In the genomic region with DNA sequence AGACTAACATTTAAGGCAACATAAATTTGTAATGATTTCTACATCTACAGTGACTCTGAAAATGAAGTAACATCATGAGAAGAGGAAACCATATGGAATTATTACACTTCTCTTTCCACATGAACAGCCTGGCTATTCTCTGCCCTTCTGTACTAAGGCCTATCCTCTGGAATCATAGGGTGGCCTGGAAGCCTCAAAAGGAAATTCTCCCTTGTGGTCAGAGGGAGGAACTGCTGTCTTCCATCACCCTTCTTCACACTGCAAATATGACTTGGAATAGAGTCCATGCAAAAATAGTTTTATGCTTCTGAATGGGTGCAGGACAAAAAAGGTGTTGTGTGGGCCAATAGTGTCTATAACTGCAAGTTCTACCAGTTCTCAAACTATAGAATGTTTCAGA, we compare ENCODE assay signal across 11 cellular contexts. TPM values are rescaled to one million over a fixed set of nuclear protein-coding genes. Genes with fewer than 3 reads are reported as not detected.
DNase-seq lines count a peak whose midpoint lies in the region; ATAC-seq and TF ChIP-seq lines count a peak whose summit lies in the region.
"Had no signal": no experiment of that assay in that cellular context is flagged by ENCODE, and none has a peak within 500 bp of the region (broad histone marks: within the 10 kb centered on the region; RNA-seq: fewer than 3 reads in every experiment).

No MANE protein-coding gene starts in this region.

- TF ChIP-seq POLR2A in spleen (IDR thresholded peaks at IDR 0.05) = no peak

- TF ChIP-seq CTCF in WERI-Rb-1 (IDR thresholded peaks at IDR 0.05; ENCODE audit: low read depth, low read length) (peak; percentile 52), left lung (IDR thresholded peaks at IDR 0.05) (peak; percentile 8 to 33), spleen (IDR thresholded peaks at IDR 0.05 in 8 of 11, conservative IDR thresholded peaks at IDR 0.05 in 3 of 11) (peak in 2 of 11 experiments; percentile 14 to 16)

- CTCF ChIA-PET in activated naive CD4-positive, alpha-beta T cell treated with anti-CD3 and anti-CD28 coated beads, Interleukin-2, amount 10 ng/mL, durations not matched to agents 7 days and 5 days (lab: Charles Lee) = no interaction called here

- H3K27me3 Mint-ChIP-seq in activated naive CD4-positive, alpha-beta T cell treated with anti-CD3 and anti-CD28 coated beads, Interleukin-2, amount 10 ng/mL, durations not matched to agents 7 days and 5 days = no peaks in the 10 kb centered on the region
- H3K27me3 Mint-ChIP-seq: activated naive CD8-positive, alpha-beta T cell; memory B cell had no signal

- DNase-seq in DMS 273 (lab: John Stamatoyannopoulos, UW; ENCODE audit: unreplicated experiment) = peak; percentile 75
- DNase-seq in WERI-Rb-1 = peak; percentile 24
- DNase-seq in left lung = no peak
- no peak for DNase-seq in activated naive CD4-positive, alpha-beta T cell treated with anti-CD3 and anti-CD28 coated beads, Interleukin-2, amount 10 ng/mL, durations not matched to agents 7 days and 5 days
- DNase-seq in effector memory CD4-positive, alpha-beta T cell = no peak
- no peak for DNase-seq in spleen
- DNase-seq: stimulated activated naive CD4-positive, alpha-beta T cell treated with Interleukin-2 at 50 U/mL for 16 hours had no signal

- H3K36me3 ChIP-seq in WERI-Rb-1 (no peaks in the 10 kb centered on the region), left lung (no peaks in the 10 kb centered on the region), spleen (no peaks in the 10 kb centered on the region)
- no peaks in the 10 kb centered on the region for H3K36me3 ChIP-seq in effector memory CD4-positive, alpha-beta T cell (ENCODE audit: control insufficient read depth, insufficient read depth, low read length)

- no peaks in the 10 kb centered on the region for H3K4me1 Mint-ChIP-seq in activated naive CD4-positive, alpha-beta T cell treated with anti-CD3 and anti-CD28 coated beads, Interleukin-2, amount 10 ng/mL, durations not matched to agents 7 days and 5 days
- H3K4me1 Mint-ChIP-seq: memory B cell had no signal

- peak; percentile 52 for ATAC-seq in HG02885 (IDR thresholded peaks at IDR 0.05; ENCODE audit: poor library complexity, unreplicated experiment)
- ATAC-seq in left lung = peak; percentile 35
- no peak for ATAC-seq in HG03520 (IDR thresholded peaks at IDR 0.05; ENCODE audit: unreplicated experiment)

- H3K9me3 ChIP-seq in WERI-Rb-1 (ENCODE audit: severe bottlenecking) = no peaks in the 10 kb centered on the region
- peaks cover 0 to 5% of the 10 kb centered on the region in 2 donors for H3K9me3 ChIP-seq in left lung
- H3K9me3 ChIP-seq in effector memory CD4-positive, alpha-beta T cell (ENCODE audit: control insufficient read depth, low read length) = no peaks in the 10 kb centered on the region
- peaks cover 0 to 16% (median 7%) of the 10 kb centered on the region in 8 donors for H3K9me3 ChIP-seq in spleen

- H3K4me3 ChIP-seq in WERI-Rb-1 (ENCODE audit: low read depth, low read length) (no peak overlapping the region), left lung (no peak overlapping the region), spleen (no peak overlapping the region)
- H3K4me3 ChIP-seq in effector memory CD4-positive, alpha-beta T cell (ENCODE audit: insufficient read depth, low read depth, low read length, poor library complexity, severe bottlenecking) = no peak overlapping the region

- H3K27me3 ChIP-seq in WERI-Rb-1 (ENCODE audit: insufficient read depth, low read depth, severe bottlenecking) = no peaks in the 10 kb centered on the region
- no peaks in the 10 kb centered on the region for H3K27me3 ChIP-seq in left lung
- H3K27me3 ChIP-seq in effector memory CD4-positive, alpha-beta T cell (replicated peaks; ENCODE audit: control insufficient read depth, insufficient read depth, low read length, poor library complexity, severe bottlenecking) = no peaks in the 10 kb centered on the region
- H3K27me3 ChIP-seq in spleen (replicated peaks in 1 of 7) = no peaks in the 10 kb centered on the region

- H3K9me3 Mint-ChIP-seq in activated naive CD4-positive, alpha-beta T cell treated with anti-CD3 and anti-CD28 coated beads, Interleukin-2, amount 10 ng/mL, durations not matched to agents 7 days and 5 days = peaks cover 4% of the 10 kb centered on the region

- H3K36me3 Mint-ChIP-seq in activated naive CD4-positive, alpha-beta T cell treated with anti-CD3 and anti-CD28 coated beads, Interleukin-2, amount 10 ng/mL, durations not matched to agents 7 days and 5 days = no peaks in the 10 kb centered on the region
- H3K36me3 Mint-ChIP-seq: activated naive CD8-positive, alpha-beta T cell; memory B cell had no signal

- intact Hi-C loops in left lung (cut with DNase I) = no loop called here
- intact Hi-C loops in spleen (cut with DNase I; ENCODE audit: low total_unique reads) = no loop called here

- no peak overlapping the region for H3K4me3 Mint-ChIP-seq in activated naive CD4-positive, alpha-beta T cell treated with anti-CD3 and anti-CD28 coated beads, Interleukin-2, amount 10 ng/mL, durations not matched to agents 7 days and 5 days
- H3K4me3 Mint-ChIP-seq: activated naive CD8-positive, alpha-beta T cell; memory B cell had no signal

- H3K27ac ChIP-seq in WERI-Rb-1 (no peak overlapping the region), left lung (no peak overlapping the region), spleen (no peak overlapping the region)
- H3K27ac ChIP-seq in effector memory CD4-positive, alpha-beta T cell (ENCODE audit: insufficient read depth, low read length, poor library complexity, severe bottlenecking) = no peak overlapping the region

- H3K27ac Mint-ChIP-seq in activated naive CD4-positive, alpha-beta T cell treated with anti-CD3 and anti-CD28 coated beads, Interleukin-2, amount 10 ng/mL, durations not matched to agents 7 days and 5 days = no peak overlapping the region
- H3K27ac Mint-ChIP-seq: activated naive CD8-positive, alpha-beta T cell; memory B cell had no signal

- H3K4me1 ChIP-seq in left lung (no peaks in the 10 kb centered on the region), spleen (no peaks in the 10 kb centered on the region)
- no peaks in the 10 kb centered on the region for H3K4me1 ChIP-seq in effector memory CD4-positive, alpha-beta T cell (ENCODE audit: control insufficient read depth, insufficient read depth, low read length, poor library complexity, severe bottlenecking)

RNA-seq across cellular contexts. Expression of gene SH3BGRL2, which starts 44.6 kb away (rescaled TPM):
- total RNA-seq in left lung (10 to 100 TPM; 22.0 to 22.4 TPM), spleen (10 to 100 TPM in 5 of 7 donors, 1 to 10 TPM in 2; 9.4 to 24.6 (median 12.8) TPM)
- 1 to 10 TPM; 1.8 to 3.8 (median 2.2) TPM for polyA plus RNA-seq in spleen

RNA-seq across cellular contexts. Expression of gene LCA5, which starts 49.3 kb away (rescaled TPM):
- total RNA-seq in left lung (1 to 10 TPM; 5.1 to 5.2 TPM), spleen (1 to 10 TPM; 1.7 to 3.5 (median 2.3) TPM)
- under 1 TPM; 0.43 to 0.51 (median 0.50) TPM for polyA plus RNA-seq in spleen

Comparison
In these comparisons a context has a peak if more than half of its experiments do, and no peak if none do; other contexts are left out.
1. DNase-seq: peak in DMS 273 (single experiment) and WERI-Rb-1 (single experiment); none in left lung (0 of 2), activated naive CD4-positive, alpha-beta T cell treated with anti-CD3 and anti-CD28 coated beads, Interleukin-2, amount 10 ng/mL, durations not matched to agents 7 days and 5 days (single experiment), effector memory CD4-positive, alpha-beta T cell (0 of 3) and spleen (single experiment).